ENCODE assay signal across 19 cellular contexts in genomic region chr16:84120023-84120422, GRCh38. TPM values are rescaled to one million over a fixed set of nuclear protein-coding genes. Genes with fewer than 3 reads are reported as not detected.
DNase-seq lines count a peak whose midpoint lies in the region; ATAC-seq, FAIRE-seq and TF ChIP-seq lines count a peak whose summit lies in the region.
"Had no signal": no experiment of that assay in that cellular context is flagged by ENCODE, and none has a peak within 500 bp of the region (broad histone marks: within the 10 kb centered on the region; RNA-seq: fewer than 3 reads in every experiment).

No MANE protein-coding gene starts in this region.

- 35% methylated on average over 5 of the region's 5 CpGs for WGBS in K562 (ENCODE audit: insufficient coverage, low coverage, missing lambda C conversion rate)
- WGBS in neuronal stem cell (ENCODE audit: extremely low coverage in 2 of 2, insufficient read length in 2 of 2, insufficient replicate concordance in 1 of 2), 2 donors, result no CpG with 5 or more reads among the region's 5 CpGs

- BruUV-seq in K562 (replicated peaks; lab: Mats Ljungman, UMichigan), result no TSS peak

- CTCF ChIA-PET in K562 (lab: Yijun Ruan, JAX; ENCODE audit: low intra/inter-chr PET ratio), result no interaction called here

- intact Hi-C loops in K562 (cut with micrococcal nuclease), result no loop called here

- no peaks in the 10 kb centered on the region for H4K20me1 ChIP-seq in K562 (replicated peaks; ENCODE audit: control insufficient read depth, insufficient read depth, low read length)

- no peak overlapping the region for H3K4me3 Mint-ChIP-seq in stimulated activated effector memory CD8-positive, alpha-beta T cell treated with anti-CD3 and anti-CD28 coated beads, Interleukin-12 subunit alpha, Interleukin-12 subunit beta, amount 100 ng/mL, for 72 hours
- H3K4me3 Mint-ChIP-seq: CD14-positive monocyte, GM23338, H9 had no signal

- H2BK15ac ChIP-seq in neuronal stem cell (ENCODE audit: low read length), result no peak overlapping the region

- H3K9me3 Mint-ChIP-seq in stimulated activated effector memory CD8-positive, alpha-beta T cell treated with anti-CD3 and anti-CD28 coated beads, Interleukin-12 subunit alpha, Interleukin-12 subunit beta, amount 100 ng/mL, for 72 hours, result no peaks in the 10 kb centered on the region
- H3K9me3 Mint-ChIP-seq: CD8-positive, alpha-beta memory T cell; GM23338; H9 had no signal

- no peak for TF ChIP-seq POLR2A in K562 (conservative IDR thresholded peaks at IDR 0.05)

- no peaks in the 10 kb centered on the region for H3K79me1 ChIP-seq in neuronal stem cell (ENCODE audit: low read depth, low read length)

- H3K27ac Mint-ChIP-seq in stimulated activated effector memory CD8-positive, alpha-beta T cell treated with anti-CD3 and anti-CD28 coated beads, Interleukin-12 subunit alpha, Interleukin-12 subunit beta, amount 100 ng/mL, for 72 hours, result no peak overlapping the region
- H3K27ac Mint-ChIP-seq: GM23338, H9 had no signal

- DNase-seq in DMS53 (lab: John Stamatoyannopoulos, UW), result peak; percentile 37
- no peak for DNase-seq in DMS53 treated with DMSO at 0.1 percent for 48 hours (lab: John Stamatoyannopoulos, UW; ENCODE audit: unreplicated experiment)
- DNase-seq in MV-4-11 (lab: John Stamatoyannopoulos, UW), result peak; percentile 8
- no peak for DNase-seq in K562 (ENCODE audit: extremely low read depth in 1 of 4, low spot score in 3 of 4)
- DNase-seq in neuronal stem cell (ENCODE audit: low spot score), result no peak
- DNase-seq in NCI-H1694 (lab: John Stamatoyannopoulos, UW), result no peak
- DNase-seq in stimulated activated effector memory CD8-positive, alpha-beta T cell treated with anti-CD3 and anti-CD28 coated beads, Interleukin-12 subunit alpha, Interleukin-12 subunit beta, amount 100 ng/mL, for 72 hours (ENCODE audit: low spot score in 2 of 2), result no peak
- DNase-seq: Caco-2; CD8-positive, alpha-beta memory T cell; H9; IMR-90 had no signal

- no peak for ATAC-seq in K562
- ATAC-seq in stimulated activated effector memory CD8-positive, alpha-beta T cell treated with anti-CD3 and anti-CD28 coated beads, Interleukin-12 subunit alpha, Interleukin-12 subunit beta, amount 100 ng/mL, for 72 hours, result no peak
- ATAC-seq in HG02981 (IDR thresholded peaks at IDR 0.05; ENCODE audit: unreplicated experiment), result no peak
- ATAC-seq: GM23338 had no signal

- H2AK5ac ChIP-seq in neuronal stem cell (ENCODE audit: low read depth, low read length), result no peak overlapping the region

- no peak for TF ChIP-seq CTCF in K562 (IDR thresholded peaks at IDR 0.05 in 2 of 3, conservative IDR thresholded peaks at IDR 0.05 in 1 of 3; ENCODE audit: insufficient read depth in 2 of 3, low read depth in 1 of 3, low read length in 3 of 3)

- H2AFZ ChIP-seq in K562 (ENCODE audit: low read depth, low read length) (no peak overlapping the region), neuronal stem cell (ENCODE audit: low read length) (no peak overlapping the region)
- H2AFZ ChIP-seq: GM23338 had no signal

- H3K4me3 ChIP-seq in K562 (no peak overlapping the region), neuronal stem cell (ENCODE audit: low read length in 2 of 2) (no peak overlapping the region)
- H3K4me3 ChIP-seq: GM23338 had no signal

- no peaks in the 10 kb centered on the region for H3K9me3 ChIP-seq in K562 (replicated peaks; ENCODE audit: control insufficient read depth, insufficient read depth, low read depth, low read length)
- H3K9me3 ChIP-seq in neuronal stem cell (replicated peaks in 1 of 2; ENCODE audit: control insufficient read depth in 2 of 2, insufficient read depth in 1 of 2, low read depth in 1 of 2, low read length in 2 of 2), result no peaks in the 10 kb centered on the region
- H3K9me3 ChIP-seq: Caco-2 had no signal

- H2BK5ac ChIP-seq in neuronal stem cell (ENCODE audit: low read length), result no peak overlapping the region

- no peak overlapping the region for H3K4ac ChIP-seq in neuronal stem cell (ENCODE audit: low read length)

- no peak overlapping the region for H4K8ac ChIP-seq in neuronal stem cell (ENCODE audit: low read depth, low read length)

- no peak for TF ChIP-seq EP300 in K562 (IDR thresholded peaks at IDR 0.05; ENCODE audit: low read length)

- H3K18ac ChIP-seq in neuronal stem cell (ENCODE audit: low read length), result no peak overlapping the region

- peaks cover 26% of the 10 kb centered on the region for H3K36me3 Mint-ChIP-seq in stimulated activated effector memory CD8-positive, alpha-beta T cell treated with anti-CD3 and anti-CD28 coated beads, Interleukin-12 subunit alpha, Interleukin-12 subunit beta, amount 100 ng/mL, for 72 hours

- H3K27me3 ChIP-seq in K562 (ENCODE audit: control insufficient read depth in 2 of 2, insufficient read depth in 2 of 2, low read length in 2 of 2) (no peaks in the 10 kb centered on the region), neuronal stem cell (ENCODE audit: control insufficient read depth in 3 of 3, insufficient read depth in 3 of 3, low read depth in 1 of 3, low read length in 3 of 3) (no peaks in the 10 kb centered on the region)

- H2BK120ac ChIP-seq in neuronal stem cell (ENCODE audit: low read depth, low read length), result no peak overlapping the region

- POLR2A ChIA-PET in K562 (lab: Yijun Ruan, JAX), result interaction anchor here (0.6 to 10.0 kb wide), 5 partner anchors 15 to 125 kb away, joined by 3 to 145 read pairs (median 4); no protein-coding TSS in a partner anchor

- H3K9me1 ChIP-seq in K562 (ENCODE audit: control insufficient read depth, insufficient read depth, low read length), result no peaks in the 10 kb centered on the region

- peaks cover 9 to 18% of the 10 kb centered on the region in 2 experiments; a peak in 3 of 5 replicates for H3K4me1 ChIP-seq in K562 (replicated peaks in 1 of 2; ENCODE audit: control insufficient read depth in 2 of 2, insufficient read depth in 2 of 2, low read length in 2 of 2)
- H3K4me1 ChIP-seq in neuronal stem cell (ENCODE audit: control insufficient read depth in 2 of 2, insufficient read depth in 1 of 2, low read depth in 1 of 2, low read length in 2 of 2), result peaks cover 5 to 7% of the 10 kb centered on the region in 2 donors
- H3K4me1 ChIP-seq: Caco-2 had no signal

- in situ Hi-C loops in K562 (cut with MboI), result no loop called here

- no peak overlapping the region for H2BK12ac ChIP-seq in neuronal stem cell (ENCODE audit: low read length)

- H4K91ac ChIP-seq in neuronal stem cell (ENCODE audit: low read depth, low read length, poor library complexity), result no peak overlapping the region

- H3K4me2 ChIP-seq in K562 (ENCODE audit: insufficient read depth, low read length) (no peak overlapping the region), neuronal stem cell (ENCODE audit: insufficient read depth, low read length, poor library complexity, severe bottlenecking) (no peak overlapping the region)
- H3K4me2 ChIP-seq: GM23338 had no signal

- H3K79me2 ChIP-seq in K562 (ENCODE audit: control insufficient read depth, insufficient read depth, low read length), result peaks cover 21% of the 10 kb centered on the region

- H3K9ac ChIP-seq in K562 (ENCODE audit: insufficient read depth in 1 of 2, low read depth in 2 of 2, low read length in 2 of 2) (peak overlapping the region in 1 of 2 experiments; percentile 43; a peak in 1 of 4 replicates), neuronal stem cell (ENCODE audit: low read depth, low read length, poor library complexity) (no peak overlapping the region)

- H3K14ac ChIP-seq in neuronal stem cell (ENCODE audit: low read length), result no peak overlapping the region

- H3K27ac ChIP-seq in K562 (ENCODE audit: extremely low read depth, low read depth, low read length) (no peak overlapping the region), neuronal stem cell (replicated peaks; ENCODE audit: low read length) (no peak overlapping the region)
- H3K27ac ChIP-seq: 22Rv1, HL-60 had no signal

- peak overlapping the region; percentile 81 for H3K23ac ChIP-seq in neuronal stem cell (ENCODE audit: low read depth, low read length, poor library complexity)

- FAIRE-seq in K562 (lab: Jason Lieb, UNC), result no peak

- no peak for TF ChIP-seq RAD21 in K562 (CRISPR knock-in tag; conservative IDR thresholded peaks at IDR 0.05 in 1 of 2, IDR thresholded peaks at IDR 0.05 in 1 of 2)

- peaks cover 23% of the 10 kb centered on the region; the same call in 2 of the 3 replicates for H3K36me3 ChIP-seq in K562 (ENCODE audit: control insufficient read depth, insufficient read depth, low read length)
- H3K36me3 ChIP-seq in neuronal stem cell (replicated peaks in 1 of 2; ENCODE audit: control insufficient read depth in 2 of 2, insufficient read depth in 2 of 2, low read length in 2 of 2), result peaks cover 12 to 41% of the 10 kb centered on the region in 2 donors

- peaks cover 8% of the 10 kb centered on the region for H3K4me1 Mint-ChIP-seq in stimulated activated effector memory CD8-positive, alpha-beta T cell treated with anti-CD3 and anti-CD28 coated beads, Interleukin-12 subunit alpha, Interleukin-12 subunit beta, amount 100 ng/mL, for 72 hours

RNA-seq across cellular contexts. Expression of gene MBTPS1, which starts 3.3 kb away (rescaled TPM):
- total RNA-seq in K562 (2011; cell fraction: chromatin; rRNA removed; ENCODE audit: low replicate concordance), result 203 and 232 TPM in 2 replicates
- 178 and 187 TPM in 2 replicates for total RNA-seq in K562 (2011; cell fraction: nucleolus; rRNA removed)
- total RNA-seq in K562 (2011; cell fraction: nucleoplasm; rRNA removed), result 182 and 207 TPM in 2 replicates
- total RNA-seq in K562 (2014; rRNA removed) (43.8 and 50.9 TPM in 2 replicates), K562 (2014; rRNA removed; fragmentation: Illumina TruSeq; extraction: Trizol) (31.7 and 32.0 TPM in 2 replicates), K562 (2015; rRNA removed; fragmentation: Illumina TruSeq; extraction: Trizol) (35.7 and 40.3 TPM in 2 replicates), K562 (2021) (46.6 and 53.9 TPM in 2 replicates)
- polyA plus RNA-seq in K562 (2011; rRNA removed) (47.5 and 57.6 TPM in 2 replicates), K562 (2014; fragmentation: Illumina TruSeq; extraction: Trizol) (47.5 and 50.6 TPM in 2 replicates), K562 (2014; fragmentation: Nextera tagmentation; extraction: Ambion mirVana) (1 to 10 TPM; 2.8 to 4.3 TPM), K562 (2014; rRNA removed) (47.3 and 52.6 TPM in 2 replicates)
- 34.2 and 40.0 TPM in 2 replicates for polyA plus RNA-seq in K562 (2011; cell fraction: cytosol; rRNA removed)
- polyA plus RNA-seq in K562 (2011; cell fraction: nucleus; rRNA removed), result 123 and 127 TPM in 2 replicates
- polyA plus RNA-seq in K562 (2012), result 53.2 and 68.8 TPM in 2 replicates
- polyA minus RNA-seq in K562 (2011; rRNA and poly(A)+ RNA removed), result 74.1 and 90.4 TPM in 2 replicates
- 38.7 and 55.3 TPM in 2 replicates for polyA minus RNA-seq in K562 (2011; cell fraction: cytosol; rRNA and poly(A)+ RNA removed)
- polyA minus RNA-seq in K562 (2011; cell fraction: nucleus; rRNA and poly(A)+ RNA removed), result 101 and 126 TPM in 2 replicates
- polyA plus RNA-seq in neuronal stem cell (2013, experiment 1 of 2), result 59.6 TPM
- polyA plus RNA-seq in neuronal stem cell (2013, experiment 2 of 2), result 60.5 TPM

RNA-seq across cellular contexts. Expression of gene HSDL1, which starts 25.0 kb away (rescaled TPM):
- total RNA-seq in K562 (2011; cell fraction: chromatin; rRNA removed; ENCODE audit: low replicate concordance), result 41.6 and 67.8 TPM in 2 replicates
- total RNA-seq in K562 (2011; cell fraction: nucleolus; rRNA removed), result 17.2 and 22.9 TPM in 2 replicates
- total RNA-seq in K562 (2011; cell fraction: nucleoplasm; rRNA removed), result 32.9 and 33.4 TPM in 2 replicates
- total RNA-seq in K562 (2014; rRNA removed) (19.7 and 20.5 TPM in 2 replicates), K562 (2014; rRNA removed; fragmentation: Illumina TruSeq; extraction: Trizol) (31.5 and 36.4 TPM in 2 replicates), K562 (2015; rRNA removed; fragmentation: Illumina TruSeq; extraction: Trizol) (38.6 and 39.9 TPM in 2 replicates), K562 (2021) (26.4 and 27.7 TPM in 2 replicates)
- polyA plus RNA-seq in K562 (2011; rRNA removed) (41.2 and 45.7 TPM in 2 replicates), K562 (2014; fragmentation: Illumina TruSeq; extraction: Trizol) (24.1 and 26.9 TPM in 2 replicates), K562 (2014; fragmentation: Nextera tagmentation; extraction: Ambion mirVana) (10 to 100 TPM; 14.8 to 16.3 TPM), K562 (2014; rRNA removed) (25.8 and 31.0 TPM in 2 replicates)
- polyA plus RNA-seq in K562 (2011; cell fraction: cytosol; rRNA removed), result 14.2 and 29.2 TPM in 2 replicates
- 21.6 and 41.6 TPM in 2 replicates for polyA plus RNA-seq in K562 (2011; cell fraction: nucleus; rRNA removed)
- polyA plus RNA-seq in K562 (2012), result 30.0 and 50.6 TPM in 2 replicates
- 44.1 and 45.6 TPM in 2 replicates for polyA minus RNA-seq in K562 (2011; rRNA and poly(A)+ RNA removed)
- polyA minus RNA-seq in K562 (2011; cell fraction: cytosol; rRNA and poly(A)+ RNA removed), result 13.4 and 18.9 TPM in 2 replicates
- 8.1 and 13.8 TPM in 2 replicates for polyA minus RNA-seq in K562 (2011; cell fraction: nucleus; rRNA and poly(A)+ RNA removed)
- 43.5 TPM for polyA plus RNA-seq in neuronal stem cell (2013, experiment 1 of 2)
- 44.6 TPM for polyA plus RNA-seq in neuronal stem cell (2013, experiment 2 of 2)

RNA-seq across cellular contexts. Expression of gene DNAAF1, which starts 25.1 kb away (rescaled TPM):
- total RNA-seq in K562 (2011; cell fraction: chromatin; rRNA removed; ENCODE audit: low replicate concordance), result not detected in 2 replicates
- total RNA-seq in K562 (2011; cell fraction: nucleolus; rRNA removed), result not detected in 2 replicates
- not detected in 2 replicates for total RNA-seq in K562 (2011; cell fraction: nucleoplasm; rRNA removed)
- total RNA-seq in K562 (2014; rRNA removed) (not detected in 2 replicates), K562 (2014; rRNA removed; fragmentation: Illumina TruSeq; extraction: Trizol) (not detected in 2 replicates), K562 (2015; rRNA removed; fragmentation: Illumina TruSeq; extraction: Trizol) (not detected in 2 replicates), K562 (2021) (not detected in 2 replicates)
- polyA plus RNA-seq in K562 (2011; rRNA removed) (not detected in 2 replicates), K562 (2014; fragmentation: Illumina TruSeq; extraction: Trizol) (not detected in 2 replicates), K562 (2014; fragmentation: Nextera tagmentation; extraction: Ambion mirVana) (not detected), K562 (2014; rRNA removed) (0.01 and 0.23 TPM in 2 replicates)
- polyA plus RNA-seq in K562 (2011; cell fraction: cytosol; rRNA removed), result 0.03 TPM in 1 of 2 replicates, not detected in the other
- 0.04 and 0.20 TPM in 2 replicates for polyA plus RNA-seq in K562 (2011; cell fraction: nucleus; rRNA removed)
- polyA plus RNA-seq in K562 (2012), result 0.14 and 0.18 TPM in 2 replicates
- not detected in 2 replicates for polyA minus RNA-seq in K562 (2011; rRNA and poly(A)+ RNA removed)
- not detected in 2 replicates for polyA minus RNA-seq in K562 (2011; cell fraction: cytosol; rRNA and poly(A)+ RNA removed)
- polyA minus RNA-seq in K562 (2011; cell fraction: nucleus; rRNA and poly(A)+ RNA removed), result not detected in 2 replicates
- 0.21 TPM for polyA plus RNA-seq in neuronal stem cell (2013, experiment 1 of 2)
- 0.24 TPM for polyA plus RNA-seq in neuronal stem cell (2013, experiment 2 of 2)
- total RNA-seq: A673, Daoy, H9, IMR-90 had no signal
- polyA plus RNA-seq: BJ had no signal

Comparison
In these comparisons a context has a peak if more than half of its experiments do, and no peak if none do; other contexts are left out.
1. DNase-seq: peak in DMS53 (single experiment) and MV-4-11 (single experiment); none in DMS53 treated with DMSO at 0.1 percent for 48 hours (single experiment), K562 (0 of 4), neuronal stem cell (single experiment), NCI-H1694 (single experiment) and stimulated activated effector memory CD8-positive, alpha-beta T cell treated with anti-CD3 and anti-CD28 coated beads, Interleukin-12 subunit alpha, Interleukin-12 subunit beta, amount 100 ng/mL, for 72 hours (0 of 2).